19 cellular contexts compared by ENCODE assay signal in genomic region chr2:151757861-151758260, GRCh38. TPM values are rescaled to one million over a fixed set of nuclear protein-coding genes. Genes with fewer than 3 reads are reported as not detected.
DNase-seq lines count a peak whose midpoint lies in the region; ATAC-seq and TF ChIP-seq lines count a peak whose summit lies in the region.
"Had no signal": no experiment of that assay in that cellular context is flagged by ENCODE, and none has a peak within 500 bp of the region (broad histone marks: within the 10 kb centered on the region; RNA-seq: fewer than 3 reads in every experiment).

No MANE protein-coding gene starts in this region.

- H3K79me2 ChIP-seq in GM23338 (replicated peaks; ENCODE audit: insufficient read depth) = no peaks in the 10 kb centered on the region

- POLR2A ChIA-PET in CD8-positive, alpha-beta memory T cell (lab: Charles Lee) = no interaction called here

- H3K27me3 Mint-ChIP-seq in GM23338 (ENCODE audit: insufficient read depth, low read depth, poor library complexity) = peaks cover 5% of the 10 kb centered on the region
- H3K27me3 Mint-ChIP-seq in mesothelial cell of epicardium (ENCODE audit: low read depth) = no peaks in the 10 kb centered on the region
- H3K27me3 Mint-ChIP-seq in CD8-positive, alpha-beta memory T cell = peaks cover 0 to 1% of the 10 kb centered on the region in 2 donors
- H3K27me3 Mint-ChIP-seq: activated naive CD4-positive, alpha-beta T cell treated with anti-CD3 and anti-CD28 coated beads, Interleukin-2, amount 10 ng/mL, durations not matched to agents 7 days and 5 days had no signal

- no peak overlapping the region for H3K4me2 ChIP-seq in GM23338
- H3K4me2 ChIP-seq: neural progenitor cell had no signal

- H3K36me3 ChIP-seq in GM23338 (ENCODE audit: insufficient read depth) (no peaks in the 10 kb centered on the region), left lung (no peaks in the 10 kb centered on the region)
- no peaks in the 10 kb centered on the region for H3K36me3 ChIP-seq in CD8-positive, alpha-beta memory T cell (ENCODE audit: insufficient read depth, low read length)
- H3K36me3 ChIP-seq: BE2C, neural progenitor cell, thoracic aorta had no signal

- H3K4me3 ChIP-seq in GM23338 (no peak overlapping the region), left lung (no peak overlapping the region)
- no peak overlapping the region for H3K4me3 ChIP-seq in CD8-positive, alpha-beta memory T cell (ENCODE audit: low read length)
- H3K4me3 ChIP-seq: coronary artery, neural progenitor cell, thoracic aorta had no signal

- intact Hi-C loops in left lung (cut with DNase I) = no loop called here

- H3K27me3 ChIP-seq in GM23338 (ENCODE audit: insufficient read depth) = no peaks in the 10 kb centered on the region
- H3K27me3 ChIP-seq in left lung = no peaks in the 10 kb centered on the region
- H3K27me3 ChIP-seq in CD8-positive, alpha-beta memory T cell (ENCODE audit: insufficient read depth, low read length, poor library complexity, severe bottlenecking) = no peaks in the 10 kb centered on the region
- H3K27me3 ChIP-seq: BE2C, neural progenitor cell had no signal

- no peak overlapping the region for H3K4me3 Mint-ChIP-seq in GM23338
- no peak overlapping the region for H3K4me3 Mint-ChIP-seq in mesothelial cell of epicardium
- H3K4me3 Mint-ChIP-seq in CD8-positive, alpha-beta memory T cell = no peak overlapping the region
- H3K4me3 Mint-ChIP-seq: activated naive CD4-positive, alpha-beta T cell treated with anti-CD3 and anti-CD28 coated beads, Interleukin-2, amount 10 ng/mL, durations not matched to agents 7 days and 5 days; neural progenitor cell had no signal

- H3K9me3 Mint-ChIP-seq in GM23338 = no peaks in the 10 kb centered on the region
- no peaks in the 10 kb centered on the region for H3K9me3 Mint-ChIP-seq in mesothelial cell of epicardium
- H3K9me3 Mint-ChIP-seq in CD8-positive, alpha-beta memory T cell = no peaks in the 10 kb centered on the region
- H3K9me3 Mint-ChIP-seq: activated naive CD4-positive, alpha-beta T cell treated with anti-CD3 and anti-CD28 coated beads, Interleukin-2, amount 10 ng/mL, durations not matched to agents 7 days and 5 days; neural progenitor cell had no signal

- no peak for ATAC-seq in GM23338
- no peak for ATAC-seq in left lung
- ATAC-seq in HG03159 (IDR thresholded peaks at IDR 0.05; ENCODE audit: unreplicated experiment) = no peak
- ATAC-seq: Right ventricle myocardium inferior had no signal

- H3K27ac ChIP-seq in GM23338 (ENCODE audit: low read depth) (no peak overlapping the region), left lung (no peak overlapping the region)
- H3K27ac ChIP-seq in CD8-positive, alpha-beta memory T cell (ENCODE audit: low read depth, low read length) = no peak overlapping the region
- H3K27ac ChIP-seq: coronary artery, neural progenitor cell, thoracic aorta had no signal

- no peak overlapping the region for H3K27ac Mint-ChIP-seq in GM23338
- peak overlapping the region; percentile 7 for H3K27ac Mint-ChIP-seq in mesothelial cell of epicardium
- no peak overlapping the region for H3K27ac Mint-ChIP-seq in CD8-positive, alpha-beta memory T cell
- H3K27ac Mint-ChIP-seq: activated naive CD4-positive, alpha-beta T cell treated with anti-CD3 and anti-CD28 coated beads, Interleukin-2, amount 10 ng/mL, durations not matched to agents 7 days and 5 days; neural progenitor cell had no signal

- H3K9me2 ChIP-seq in GM23338 (ENCODE audit: insufficient read depth) = peaks cover 14% of the 10 kb centered on the region

- CTCF ChIA-PET in CD8-positive, alpha-beta memory T cell (lab: Charles Lee) = no interaction called here

- no peaks in the 10 kb centered on the region for H3K9me3 ChIP-seq in left lung
- no peaks in the 10 kb centered on the region for H3K9me3 ChIP-seq in CD8-positive, alpha-beta memory T cell (ENCODE audit: low read length)
- H3K9me3 ChIP-seq: BE2C, thoracic aorta had no signal

- H3K4me1 Mint-ChIP-seq in GM23338 (peaks cover 11% of the 10 kb centered on the region; the same call in 1 of the 3 replicates), mesothelial cell of epicardium (peaks cover 26% of the 10 kb centered on the region)
- no peaks in the 10 kb centered on the region for H3K4me1 Mint-ChIP-seq in CD8-positive, alpha-beta memory T cell
- H3K4me1 Mint-ChIP-seq: activated naive CD4-positive, alpha-beta T cell treated with anti-CD3 and anti-CD28 coated beads, Interleukin-2, amount 10 ng/mL, durations not matched to agents 7 days and 5 days had no signal

- no peaks in the 10 kb centered on the region for H4K20me1 ChIP-seq in GM23338 (replicated peaks; ENCODE audit: insufficient read depth)

- H3K4me1 ChIP-seq in GM23338 (ENCODE audit: insufficient read depth) = peaks cover 6% of the 10 kb centered on the region; the same call in 1 of the 2 replicates
- no peaks in the 10 kb centered on the region for H3K4me1 ChIP-seq in left lung
- no peaks in the 10 kb centered on the region for H3K4me1 ChIP-seq in CD8-positive, alpha-beta memory T cell (ENCODE audit: insufficient read depth, low read length)
- H3K4me1 ChIP-seq: BE2C had no signal

- H3F3A ChIP-seq in GM23338 (replicated peaks; ENCODE audit: low read depth) = no peaks in the 10 kb centered on the region

- H2AFZ ChIP-seq in GM23338 = peak overlapping the region; percentile 59; the same call in 1 of the 2 replicates
- H2AFZ ChIP-seq: neural progenitor cell had no signal

- DNase-seq in GM23338 (ENCODE audit: low spot score) = no peak
- peak; percentile 33 for DNase-seq in NCI-H1436 treated with DMSO at 0.1 percent for 48 hours (lab: John Stamatoyannopoulos, UW)
- DNase-seq in NCI-H82 treated with DMSO at 0.1 percent for 48 hours (lab: John Stamatoyannopoulos, UW; ENCODE audit: unreplicated experiment) = peak; percentile 24
- DNase-seq in mesothelial cell of epicardium (ENCODE audit: low spot score in 2 of 2, unreplicated experiment in 2 of 2) = no peak
- no peak for DNase-seq in left lung
- no peak for DNase-seq in OCI-M2 (lab: John Stamatoyannopoulos, UW; ENCODE audit: unreplicated experiment)
- no peak for DNase-seq in CD8-positive, alpha-beta memory T cell
- DNase-seq: activated CD4-positive, alpha-beta T cell treated with anti-CD3 and anti-CD28 coated beads, Interleukin-2, amount 50 U/mL, for 4 hours; activated naive CD4-positive, alpha-beta T cell treated with anti-CD3 and anti-CD28 coated beads, Interleukin-2, amount 10 ng/mL, durations not matched to agents 7 days and 5 days; BE2C; foreskin melanocyte; NCI-H2081 treated with DMSO at 0.1 percent for 48 hours; retina; T-helper 1 cell had no signal

- H3K36me3 Mint-ChIP-seq in GM23338 (ENCODE audit: low read depth) (no peaks in the 10 kb centered on the region), mesothelial cell of epicardium (no peaks in the 10 kb centered on the region)
- H3K36me3 Mint-ChIP-seq in CD8-positive, alpha-beta memory T cell = peaks cover 0 to 10% (median 3%) of the 10 kb centered on the region in 3 donors
- H3K36me3 Mint-ChIP-seq: activated naive CD4-positive, alpha-beta T cell treated with anti-CD3 and anti-CD28 coated beads, Interleukin-2, amount 10 ng/mL, durations not matched to agents 7 days and 5 days had no signal

- TF ChIP-seq CTCF in GM23338 (conservative IDR thresholded peaks at IDR 0.05; ENCODE audit: low read depth in 2 of 2) = no peak
- no peak for TF ChIP-seq CTCF in mesothelial cell of epicardium (IDR thresholded peaks at IDR 0.05; ENCODE audit: unreplicated experiment)
- no peak for TF ChIP-seq CTCF in left lung (IDR thresholded peaks at IDR 0.05)

TF ChIP-seq in GM23338, 12 proteins besides CTCF, POLR2A, EP300 and RAD21 (continues in another document):
- TF ChIP-seq, protein P1, sequence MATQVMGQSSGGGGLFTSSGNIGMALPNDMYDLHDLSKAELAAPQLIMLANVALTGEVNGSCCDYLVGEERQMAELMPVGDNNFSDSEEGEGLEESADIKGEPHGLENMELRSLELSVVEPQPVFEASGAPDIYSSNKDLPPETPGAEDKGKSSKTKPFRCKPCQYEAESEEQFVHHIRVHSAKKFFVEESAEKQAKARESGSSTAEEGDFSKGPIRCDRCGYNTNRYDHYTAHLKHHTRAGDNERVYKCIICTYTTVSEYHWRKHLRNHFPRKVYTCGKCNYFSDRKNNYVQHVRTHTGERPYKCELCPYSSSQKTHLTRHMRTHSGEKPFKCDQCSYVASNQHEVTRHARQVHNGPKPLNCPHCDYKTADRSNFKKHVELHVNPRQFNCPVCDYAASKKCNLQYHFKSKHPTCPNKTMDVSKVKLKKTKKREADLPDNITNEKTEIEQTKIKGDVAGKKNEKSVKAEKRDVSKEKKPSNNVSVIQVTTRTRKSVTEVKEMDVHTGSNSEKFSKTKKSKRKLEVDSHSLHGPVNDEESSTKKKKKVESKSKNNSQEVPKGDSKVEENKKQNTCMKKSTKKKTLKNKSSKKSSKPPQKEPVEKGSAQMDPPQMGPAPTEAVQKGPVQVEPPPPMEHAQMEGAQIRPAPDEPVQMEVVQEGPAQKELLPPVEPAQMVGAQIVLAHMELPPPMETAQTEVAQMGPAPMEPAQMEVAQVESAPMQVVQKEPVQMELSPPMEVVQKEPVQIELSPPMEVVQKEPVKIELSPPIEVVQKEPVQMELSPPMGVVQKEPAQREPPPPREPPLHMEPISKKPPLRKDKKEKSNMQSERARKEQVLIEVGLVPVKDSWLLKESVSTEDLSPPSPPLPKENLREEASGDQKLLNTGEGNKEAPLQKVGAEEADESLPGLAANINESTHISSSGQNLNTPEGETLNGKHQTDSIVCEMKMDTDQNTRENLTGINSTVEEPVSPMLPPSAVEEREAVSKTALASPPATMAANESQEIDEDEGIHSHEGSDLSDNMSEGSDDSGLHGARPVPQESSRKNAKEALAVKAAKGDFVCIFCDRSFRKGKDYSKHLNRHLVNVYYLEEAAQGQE (IDR thresholded peaks at IDR 0.05; ENCODE audit: unreplicated experiment) = no peak

RNA-seq across cellular contexts. Expression of gene NEB, which starts 23.6 kb away (rescaled TPM):
- total RNA-seq in GM23338 (2014; rRNA removed; shearing (Covaris generic)) = 8.2 and 13.7 TPM in 2 replicates
- 4.9 and 6.2 TPM in 2 replicates for polyA plus RNA-seq in GM23338 (2016; fragmentation: Nextera tagmentation; extraction: Ambion mirVana)
- total RNA-seq in mesothelial cell of epicardium (0.92 to 1.2 TPM (median 1.1 TPM) in 3 replicates), left lung (1 to 10 TPM; 1.3 to 1.9 TPM)
- total RNA-seq in CD8-positive, alpha-beta memory T cell = under 1 TPM; 0.29 to 0.31 TPM
- polyA plus RNA-seq in CD8-positive, alpha-beta memory T cell = 0.10 TPM

Comparison
In these comparisons a context has a peak if more than half of its experiments do, and no peak if none do; other contexts are left out.
1. DNase-seq: peak in NCI-H1436 treated with DMSO at 0.1 percent for 48 hours (single experiment) and NCI-H82 treated with DMSO at 0.1 percent for 48 hours (single experiment); none in GM23338 (single experiment), mesothelial cell of epicardium (0 of 2), left lung (0 of 2), OCI-M2 (single experiment) and CD8-positive, alpha-beta memory T cell (0 of 5).